ENCODE assay signal across 9 cellular contexts in the genomic region with DNA sequence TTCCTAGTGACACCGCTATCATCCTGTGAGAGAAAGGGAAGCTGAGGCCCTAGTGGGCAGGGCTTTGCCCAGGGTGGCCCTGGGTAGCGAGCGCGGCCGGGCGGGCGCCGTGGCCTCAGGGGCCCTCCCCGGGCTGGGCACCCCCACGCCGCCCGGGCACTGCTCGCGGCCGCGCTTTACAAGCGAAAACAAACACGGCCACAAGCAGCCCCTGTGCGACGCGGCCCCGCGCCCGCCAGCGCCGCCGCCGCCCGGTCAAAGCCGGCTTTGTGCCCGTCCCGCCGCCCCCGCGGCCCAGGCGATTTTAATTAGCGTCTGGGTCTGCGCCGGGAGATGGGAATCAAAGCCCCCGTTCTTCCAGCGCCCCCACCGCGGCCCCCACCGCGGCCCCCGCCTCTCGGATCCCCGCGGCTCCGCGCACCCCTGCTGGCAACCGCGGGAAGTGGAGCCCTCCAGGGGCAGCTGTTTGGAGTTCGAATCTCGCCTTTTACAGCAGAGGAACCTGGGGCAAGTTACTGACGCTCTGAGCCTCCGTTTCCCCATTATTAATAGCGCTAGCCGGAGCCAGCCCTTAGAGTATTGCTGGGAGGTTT. TPM values are rescaled to one million over a fixed set of nuclear protein-coding genes. Genes with fewer than 3 reads are reported as not detected.
DNase-seq lines count a peak whose midpoint lies in the region; ATAC-seq and TF ChIP-seq lines count a peak whose summit lies in the region.
"Had no signal": no experiment of that assay in that cellular context is flagged by ENCODE, and none has a peak within 500 bp of the region (broad histone marks: within the 10 kb centered on the region; RNA-seq: fewer than 3 reads in every experiment).

No MANE protein-coding gene starts in this region.

- H3K27ac Mint-ChIP-seq in MCF 10A (ENCODE audit: low read depth, unreplicated experiment), result no peak overlapping the region

- no peak overlapping the region for H3K4me3 Mint-ChIP-seq in MCF 10A (ENCODE audit: unreplicated experiment)

- H3K9me3 Mint-ChIP-seq in MCF 10A (ENCODE audit: unreplicated experiment), result no peaks in the 10 kb centered on the region

- intact Hi-C loops in breast epithelium (cut with DNase I; ENCODE audit: low total_unique reads), result no loop called here
- intact Hi-C loops in MCF 10A (cut with micrococcal nuclease), result no loop called here
- intact Hi-C loops in mucosa of descending colon (cut with DNase I, micrococcal nuclease), result no loop called here
- intact Hi-C loops in aorta (cut with DNase I), result loop anchor here in 1 of 2 donors (5.0 kb wide), 1 partner anchor 41 kb away; no protein-coding TSS in a partner anchor

- TF ChIP-seq POLR2A in breast epithelium (IDR thresholded peaks at IDR 0.05), result no peak

- no peaks in the 10 kb centered on the region for H3K9me3 ChIP-seq in breast epithelium
- no peaks in the 10 kb centered on the region for H3K9me3 ChIP-seq in mucosa of descending colon
- no peaks in the 10 kb centered on the region for H3K9me3 ChIP-seq in aorta (ENCODE audit: control insufficient read depth, low read length)
- H3K9me3 ChIP-seq: neutrophil had no signal

- CTCF ChIA-PET in MCF 10A (lab: Yijun Ruan, JAX), result interaction anchor here (0.7 kb wide), 1 partner anchor 762 kb away, joined by 4 read pairs; no protein-coding TSS in a partner anchor

- H3K4me1 Mint-ChIP-seq in MCF 10A (ENCODE audit: insufficient read depth, unreplicated experiment), result peaks cover 16% of the 10 kb centered on the region

- no peaks in the 10 kb centered on the region for H3K27me3 ChIP-seq in breast epithelium
- H3K27me3 ChIP-seq in aorta (ENCODE audit: control insufficient read depth in 1 of 2, insufficient read depth in 2 of 2, low read length in 1 of 2), result no peaks in the 10 kb centered on the region

- ATAC-seq in mucosa of descending colon (peak; percentile 38), aorta (ENCODE audit: low FRiP score) (peak; percentile 37), GM21825 (IDR thresholded peaks at IDR 0.05; ENCODE audit: unreplicated experiment) (no peak)

- H3K36me3 Mint-ChIP-seq in MCF 10A (ENCODE audit: insufficient read depth, unreplicated experiment), result no peaks in the 10 kb centered on the region

- H3K27ac ChIP-seq in breast epithelium (peak overlapping the region; percentile 74 to 84), aorta (ENCODE audit: low read depth in 1 of 2, low read length in 2 of 2) (no peak overlapping the region)
- H3K27ac ChIP-seq: neutrophil had no signal

- H3K4me1 ChIP-seq in breast epithelium (peaks cover 0 to 13% of the 10 kb centered on the region in 2 donors), mucosa of descending colon (ENCODE audit: low read depth) (no peaks in the 10 kb centered on the region), aorta (ENCODE audit: control insufficient read depth in 1 of 2, insufficient read depth in 2 of 2, low read length in 2 of 2) (no peaks in the 10 kb centered on the region)

- 3% methylated on average over 42 to 59 of the region's 59 CpGs for WGBS in aorta, 2 donors

- TF ChIP-seq CTCF in breast epithelium (IDR thresholded peaks at IDR 0.05), result peak; percentile 21 to 53 (median 29)
- no peak for TF ChIP-seq CTCF in MCF 10A (IDR thresholded peaks at IDR 0.05; ENCODE audit: unreplicated experiment)
- TF ChIP-seq CTCF in mucosa of descending colon (IDR thresholded peaks at IDR 0.05), result no peak

- BruUV-seq in MCF 10A (replicated peaks; lab: Mats Ljungman, UMichigan), result no TSS peak

- H3K36me3 ChIP-seq in breast epithelium, result no peaks in the 10 kb centered on the region
- H3K36me3 ChIP-seq in mucosa of descending colon (ENCODE audit: low read depth), result no peaks in the 10 kb centered on the region
- no peaks in the 10 kb centered on the region for H3K36me3 ChIP-seq in aorta (ENCODE audit: control insufficient read depth in 1 of 2, insufficient read depth in 2 of 2, low read length in 1 of 2)
- H3K36me3 ChIP-seq: neutrophil had no signal

- POLR2A ChIA-PET in MCF 10A (lab: Yijun Ruan, JAX), result interaction anchor here (0.8 kb wide), 1 partner anchor 19 kb away, joined by 3 read pairs; no protein-coding TSS in a partner anchor

- no peaks in the 10 kb centered on the region for H3K27me3 Mint-ChIP-seq in MCF 10A (ENCODE audit: insufficient read depth, unreplicated experiment)

- H3K4me3 ChIP-seq in breast epithelium, result peak overlapping the region; percentile 35 to 66 (median 52)
- H3K4me3 ChIP-seq in mucosa of descending colon, result no peak overlapping the region
- peak overlapping the region; percentile 23 to 40 for H3K4me3 ChIP-seq in aorta (ENCODE audit: low read length in 2 of 2)

- DNase-seq in breast epithelium (ENCODE audit: low spot score in 2 of 2) (no peak), MCF 10A (ENCODE audit: unreplicated experiment) (no peak), fibroblast of peridontal ligament (ENCODE audit: extremely low read depth) (peak; percentile 10), mucosa of descending colon (peak in 2 of 3 donors; percentile 6 to 45), aorta (peak; percentile 63 to 86), NCI-H1436 (lab: John Stamatoyannopoulos, UW) (no peak), NCI-H1436 treated with DMSO at 0.1 percent for 48 hours (lab: John Stamatoyannopoulos, UW) (no peak)

RNA-seq across cellular contexts. Expression of gene CHRDL2, which starts 47.9 kb away (rescaled TPM):
- total RNA-seq in breast epithelium (1 to 10 TPM in 1 of 3 donors, not detected in 2; 4.2 TPM), MCF 10A (2022) (not detected in 2 replicates), mucosa of descending colon (10 to 100 TPM in 2 of 3 donors, not detected in 1; 41.2 to 52.2 TPM), aorta (10 to 100 TPM in 1 of 2 donors, 1 to 10 TPM in 1; 4.1 to 14.5 TPM)
- polyA plus RNA-seq in aorta, result under 1 TPM in 1 of 2 donors, not detected in 1; 0.23 TPM

Comparison
In these comparisons a context has a peak if more than half of its experiments do, and no peak if none do; other contexts are left out.
1. CTCF ChIP-seq: peak in breast epithelium (3 of 3); none in MCF 10A (single experiment) and mucosa of descending colon (single experiment).
2. DNase-seq: peak in fibroblast of peridontal ligament (single experiment), mucosa of descending colon (2 of 3) and aorta (2 of 2); none in breast epithelium (0 of 2), MCF 10A (single experiment), NCI-H1436 (single experiment) and NCI-H1436 treated with DMSO at 0.1 percent for 48 hours (single experiment).
3. H3K27ac ChIP-seq: peak in breast epithelium (2 of 2); none in aorta (0 of 2).